1 cellular context compared by ENCODE assay signal in genomic region chr17:71885662-71886061, GRCh38.
TF ChIP-seq lines count a peak whose summit lies in the region.

No MANE protein-coding gene starts in this region.

TF ChIP-seq in GM23338, 12 proteins besides CTCF, POLR2A, EP300 and RAD21 (continued from another document):
- no peak for TF ChIP-seq ETS1 (IDR thresholded peaks at IDR 0.05)
- TF ChIP-seq JUNB (IDR thresholded peaks at IDR 0.05; ENCODE audit: unreplicated experiment): no peak
- no peak for TF ChIP-seq CREB1 (CRISPR knock-in tag; IDR thresholded peaks at IDR 0.05; ENCODE audit: low read depth)
- TF ChIP-seq ZNF114 (CRISPR knock-in tag; IDR thresholded peaks at IDR 0.05): no peak
- no peak for TF ChIP-seq STAT1 (IDR thresholded peaks at IDR 0.05; ENCODE audit: unreplicated experiment)
- no peak for TF ChIP-seq ZNF462 (CRISPR knock-in tag; IDR thresholded peaks at IDR 0.05)
- no peak for TF ChIP-seq EZH2phosphoT487 (IDR thresholded peaks at IDR 0.05; ENCODE audit: unreplicated experiment)
- no peak for TF ChIP-seq NANOG (IDR thresholded peaks at IDR 0.05; ENCODE audit: borderline replicate concordance)
